Comparison of ENCODE assay signal across 19 cellular contexts in the genomic region with DNA sequence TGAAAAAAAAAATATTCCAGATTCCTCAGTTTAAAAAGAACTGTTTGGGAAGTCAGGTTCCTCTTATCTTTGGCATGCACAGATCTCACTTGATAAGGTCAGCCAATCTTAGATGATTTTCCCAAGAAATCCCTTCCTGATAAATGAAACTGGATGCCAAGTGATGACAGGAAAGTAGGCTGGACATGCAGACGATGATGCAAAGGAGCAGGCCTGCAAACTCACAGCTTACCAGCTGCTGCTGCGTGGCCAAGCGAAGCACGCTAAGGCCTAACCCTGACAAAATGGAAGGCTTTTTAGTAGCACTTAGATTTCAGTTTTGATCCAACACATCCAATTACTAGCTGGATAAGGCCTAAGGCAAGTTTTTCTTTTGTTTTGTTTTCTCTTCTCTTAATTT. TPM values are rescaled to one million over a fixed set of nuclear protein-coding genes. Genes with fewer than 3 reads are reported as not detected.
DNase-seq lines count a peak whose midpoint lies in the region; FAIRE-seq and TF ChIP-seq lines count a peak whose summit lies in the region.
"Had no signal": no experiment of that assay in that cellular context is flagged by ENCODE, and none has a peak within 500 bp of the region (broad histone marks: within the 10 kb centered on the region; RNA-seq: fewer than 3 reads in every experiment).

No MANE protein-coding gene starts in this region.

- H3K79me1 ChIP-seq in mesendoderm (ENCODE audit: low read length), result peaks cover 10% of the 10 kb centered on the region

- H3K4me3 ChIP-seq in adipocyte (ENCODE audit: low read length) (no peak overlapping the region), fibroblast of pulmonary artery (replicated peaks; ENCODE audit: low read depth, low read length) (no peak overlapping the region), mesendoderm (ENCODE audit: low read length) (no peak overlapping the region), small intestine (ENCODE audit: low read depth in 1 of 2, low read length in 2 of 2) (no peak overlapping the region)
- H3K4me3 ChIP-seq: BLaER1 treated with 17β-estradiol and CSF1 and Interleukin-3, amounts not matched to agents 10 nM and 100 nM; SJSA1 had no signal

- peaks cover 4% of the 10 kb centered on the region for H3K79me2 ChIP-seq in mesendoderm (ENCODE audit: control insufficient read depth, insufficient read depth, low read length)

- no peak overlapping the region for H2BK120ac ChIP-seq in mesendoderm (ENCODE audit: low read depth, low read length)

- no peaks in the 10 kb centered on the region for H3K4me1 ChIP-seq in adipocyte (ENCODE audit: control insufficient read depth, insufficient read depth, low read length)
- H3K4me1 ChIP-seq in mesendoderm (ENCODE audit: control insufficient read depth, low read depth, low read length), result no peaks in the 10 kb centered on the region
- H3K4me1 ChIP-seq in small intestine (ENCODE audit: control insufficient read depth in 2 of 2, insufficient read depth in 1 of 2, low read depth in 1 of 2, low read length in 1 of 2), result no peaks in the 10 kb centered on the region
- H3K4me1 ChIP-seq: BLaER1 treated with 17β-estradiol and CSF1 and Interleukin-3, amounts not matched to agents 10 nM and 100 nM had no signal

- H2BK5ac ChIP-seq in mesendoderm (ENCODE audit: low read length), result no peak overlapping the region

- H2BK15ac ChIP-seq in mesendoderm (replicated peaks; ENCODE audit: low read depth), result no peak overlapping the region

- H4K8ac ChIP-seq in mesendoderm (ENCODE audit: low read depth, low read length), result no peak overlapping the region

- no peak overlapping the region for H3K27ac ChIP-seq in mesendoderm (ENCODE audit: low read depth, low read length)
- H3K27ac ChIP-seq in small intestine (ENCODE audit: low read depth in 1 of 2, low read length in 1 of 2), result no peak overlapping the region
- H3K27ac ChIP-seq: BLaER1 treated with 17β-estradiol and CSF1 and Interleukin-3, amounts not matched to agents 10 nM and 100 nM; KMS-11; SJSA1 had no signal

- H3K36me3 ChIP-seq in adipocyte (ENCODE audit: control insufficient read depth, insufficient read depth, low read length, severe bottlenecking) (peaks cover 43% of the 10 kb centered on the region), mesendoderm (ENCODE audit: control insufficient read depth, insufficient read depth, low read length) (no peaks in the 10 kb centered on the region), small intestine (ENCODE audit: control insufficient read depth in 2 of 2, insufficient read depth in 2 of 2, low read length in 2 of 2) (peaks cover 6 to 7% of the 10 kb centered on the region in 2 donors)

- no peak for FAIRE-seq in small intestine (lab: Jason Lieb, UNC)

- H3K4ac ChIP-seq in mesendoderm (ENCODE audit: low read depth, low read length), result no peak overlapping the region

- H3K9ac ChIP-seq in adipocyte (ENCODE audit: low read length), result peak overlapping the region; percentile 7
- no peak overlapping the region for H3K9ac ChIP-seq in mesendoderm (ENCODE audit: low read length)
- H3K9ac ChIP-seq: BLaER1 treated with 17β-estradiol and CSF1 and Interleukin-3, amounts not matched to agents 10 nM and 100 nM; KMS-11 had no signal

- TF ChIP-seq CTCF in fibroblast of pulmonary artery (IDR thresholded peaks at IDR 0.05; ENCODE audit: low read length, missing control alignments), result no peak

- H3K27me3 ChIP-seq in adipocyte (replicated peaks; ENCODE audit: control insufficient read depth, insufficient read depth, low read length), result no peaks in the 10 kb centered on the region
- no peaks in the 10 kb centered on the region for H3K27me3 ChIP-seq in mesendoderm (ENCODE audit: insufficient read depth, low read length, poor library complexity)
- no peaks in the 10 kb centered on the region for H3K27me3 ChIP-seq in small intestine (ENCODE audit: control insufficient read depth in 2 of 2, insufficient read depth in 2 of 2, low read length in 2 of 2)
- H3K27me3 ChIP-seq: BLaER1 treated with 17β-estradiol and CSF1 and Interleukin-3, amounts not matched to agents 10 nM and 100 nM; SJSA1 had no signal

- H3K56ac ChIP-seq in mesendoderm (ENCODE audit: low read length), result no peak overlapping the region

- H3K9me3 ChIP-seq in adipocyte (ENCODE audit: control insufficient read depth, low read length), result no peaks in the 10 kb centered on the region
- no peaks in the 10 kb centered on the region for H3K9me3 ChIP-seq in small intestine (ENCODE audit: control insufficient read depth, low read depth)
- H3K9me3 ChIP-seq: BLaER1 treated with 17β-estradiol and CSF1 and Interleukin-3, amounts not matched to agents 10 nM and 100 nM; SJSA1 had no signal

- no peak overlapping the region for H3K23ac ChIP-seq in mesendoderm (ENCODE audit: low read length)

- in situ Hi-C loops in ACHN (cut with HindIII; ENCODE audit: low pct_ligation_motif_present, low pct_unique_long_range_greater_than_20kb, low sequenced_read_pairs), result no loop called here

- H3K4me2 ChIP-seq in mesendoderm (ENCODE audit: low read length), result no peak overlapping the region
- H3K4me2 ChIP-seq: BLaER1 treated with 17β-estradiol and CSF1 and Interleukin-3, amounts not matched to agents 10 nM and 100 nM; KMS-11 had no signal

- H4K5ac ChIP-seq in mesendoderm (ENCODE audit: low read length), result no peak overlapping the region

- DNase-seq in EH (ENCODE audit: low read depth) (peak; percentile 9), adipocyte (ENCODE audit: low read depth) (no peak), fibroblast of pulmonary artery (ENCODE audit: low read depth) (peak; percentile 15), mesendoderm (peak; percentile 16), small intestine (no peak), ACHN (no peak), COLO668 (lab: John Stamatoyannopoulos, UW; ENCODE audit: unreplicated experiment) (no peak)
- DNase-seq in stimulated activated CD4-positive, alpha-beta T cell treated with anti-CD3 and anti-CD28 coated beads, Interleukin-4, amount 100 ng/mL, for 4 hours, result no peak
- DNase-seq: CD8-positive, alpha-beta memory T cell; DMS79 treated with DMSO at 0.1 percent for 48 hours; H7; HFFc6; MV-4-11; NCI-H1417; NCI-H187 treated with DMSO at 0.1 percent for 48 hours; NCI-H2171 had no signal

- H2AK5ac ChIP-seq in mesendoderm (ENCODE audit: low read length), result no peak overlapping the region

- WGBS in mesendoderm (ENCODE audit: extremely low coverage, insufficient coverage, low lambda C conversion rate), result no CpG with 5 or more reads among the region's 4 CpGs
- WGBS in small intestine, 3 donors, result 75 to 97% (median 87%) methylated on average over 4 of the region's 4 CpGs

- no peak overlapping the region for H3K18ac ChIP-seq in mesendoderm (ENCODE audit: low read length)

RNA-seq across cellular contexts. Expression of a gene that starts 10.1 kb away (rescaled TPM):
- polyA plus RNA-seq in mesendoderm (2013, experiment 1 of 2), result 16.4 TPM
- polyA plus RNA-seq in mesendoderm (2013, experiment 2 of 2), result 16.3 TPM
- 10 to 100 TPM in 1 of 3 donors, 1 to 10 TPM in 2; 9.0 to 12.5 (median 10.0) TPM for polyA plus RNA-seq in small intestine

RNA-seq across cellular contexts. Expression of a gene that starts 26.7 kb away (rescaled TPM):
- polyA plus RNA-seq in mesendoderm (2013, experiment 1 of 2), result 28.0 TPM
- polyA plus RNA-seq in mesendoderm (2013, experiment 2 of 2), result 27.8 TPM
- polyA plus RNA-seq in small intestine, result 10 to 100 TPM in 1 of 3 donors, 1 to 10 TPM in 2; 4.5 to 11.0 (median 4.6) TPM

Comparison
In these comparisons a context has a peak if more than half of its experiments do, and no peak if none do; other contexts are left out.
1. DNase-seq: peak in EH (single experiment), fibroblast of pulmonary artery (single experiment) and mesendoderm (single experiment); none in adipocyte (single experiment), small intestine (single experiment), ACHN (single experiment), COLO668 (single experiment) and stimulated activated CD4-positive, alpha-beta T cell treated with anti-CD3 and anti-CD28 coated beads, Interleukin-4, amount 100 ng/mL, for 4 hours (0 of 2).